In genomic region chr9:16672501-16672900, GRCh38 we compare ENCODE assay signal across 20 cellular contexts.
DNase-seq lines count a peak whose midpoint lies in the region; ATAC-seq, FAIRE-seq and TF ChIP-seq lines count a peak whose summit lies in the region.
"Had no signal": no experiment of that assay in that cellular context is flagged by ENCODE, and none has a peak within 500 bp of the region (broad histone marks: within the 10 kb centered on the region; RNA-seq: fewer than 3 reads in every experiment).

No MANE protein-coding gene starts in this region.

- TF ChIP-seq CTCF in astrocyte (IDR thresholded peaks at IDR 0.05; ENCODE audit: insufficient read depth, low read depth, low read length), result no peak
- no peak for TF ChIP-seq CTCF in osteoblast (IDR thresholded peaks at IDR 0.05; ENCODE audit: extremely low read depth, low read depth, low read length)

- no peak overlapping the region for H2AFZ ChIP-seq in astrocyte (ENCODE audit: low read depth, low read length)
- H2AFZ ChIP-seq in osteoblast (ENCODE audit: low read length), result no peak overlapping the region

- H3K9me3 Mint-ChIP-seq in astrocyte (ENCODE audit: unreplicated experiment), result no peaks in the 10 kb centered on the region

- no peak for DNase-seq in HEK293T (ENCODE audit: extremely low spot score)
- DNase-seq in astrocyte (ENCODE audit: low read depth), result no peak
- DNase-seq in osteoblast (ENCODE audit: insufficient read length, low spot score, missing footprints), result no peak
- no peak for DNase-seq in SKM-1 (lab: John Stamatoyannopoulos, UW; ENCODE audit: unreplicated experiment)
- no peak for DNase-seq in stimulated activated CD4-positive, alpha-beta T cell treated with anti-CD3 and anti-CD28 coated beads, Interleukin-12 subunit alpha, Interleukin-12 subunit beta, amount 100 ng/mL, for 4 hours
- DNase-seq: Calu3, DMS79 treated with DMSO at 0.1 percent for 48 hours, GF-D8, KG1, MM.1S, NCI-H2029 treated with DMSO at 0.1 percent for 48 hours, NCI-H446 treated with DMSO at 0.1 percent for 48 hours, SJCRH30, T-helper 2 cell had no signal

- peak overlapping the region in 1 of 11 experiments; percentile 58; a peak in 1 of 22 replicates for H3K27ac ChIP-seq in BLaER1 treated with 17β-estradiol and CSF1 and Interleukin-3, amounts not matched to agents 10 nM and 100 nM
- no peak overlapping the region for H3K27ac ChIP-seq in astrocyte (ENCODE audit: low read depth, low read length)
- H3K27ac ChIP-seq in osteoblast (ENCODE audit: low read depth, low read length), result peak overlapping the region; percentile 86
- H3K27ac ChIP-seq: SJCRH30 had no signal

- peaks cover 0 to 38% (median 19%) of the 10 kb centered on the region in 10 experiments; a peak in 16 of 20 replicates for H3K4me1 ChIP-seq in BLaER1 treated with 17β-estradiol and CSF1 and Interleukin-3, amounts not matched to agents 10 nM and 100 nM
- peaks cover 17% of the 10 kb centered on the region for H3K4me1 ChIP-seq in astrocyte (ENCODE audit: insufficient read depth, low read length)
- peaks cover 46% of the 10 kb centered on the region for H3K4me1 ChIP-seq in osteoblast (ENCODE audit: insufficient read depth, low read length)

- H3K36me3 ChIP-seq in BLaER1 treated with 17β-estradiol and CSF1 and Interleukin-3, amounts not matched to agents 10 nM and 100 nM, result no peaks in the 10 kb centered on the region
- H3K36me3 ChIP-seq in astrocyte (ENCODE audit: insufficient read depth, low read length), result no peaks in the 10 kb centered on the region
- no peaks in the 10 kb centered on the region for H3K36me3 ChIP-seq in osteoblast (ENCODE audit: insufficient read depth, low read length)
- H3K36me3 ChIP-seq: SJCRH30 had no signal

- POLR2A ChIA-PET in HEK293T (lab: Yijun Ruan, JAX), result no interaction called here

- CTCF ChIA-PET in HEK293T (lab: Yijun Ruan, JAX), result no interaction called here

- H3K4me3 ChIP-seq in BLaER1 treated with 17β-estradiol and CSF1 and Interleukin-3, amounts not matched to agents 10 nM and 100 nM, result no peak overlapping the region
- no peak overlapping the region for H3K4me3 ChIP-seq in astrocyte (ENCODE audit: insufficient read depth, low read depth, low read length)
- H3K4me3 ChIP-seq in osteoblast (ENCODE audit: insufficient read depth, low read length), result no peak overlapping the region
- H3K4me3 ChIP-seq: SJCRH30 had no signal

- FAIRE-seq in astrocyte (lab: Jason Lieb, UNC), result peak; percentile 23
- FAIRE-seq: GM12891 had no signal

- ATAC-seq in GM21786 (IDR thresholded peaks at IDR 0.05; ENCODE audit: unreplicated experiment), result no peak
- no peak for ATAC-seq in HG02610 (IDR thresholded peaks at IDR 0.05; ENCODE audit: unreplicated experiment)
- ATAC-seq: HCT116 had no signal

- H3K27me3 Mint-ChIP-seq in astrocyte (ENCODE audit: low read depth, unreplicated experiment), result no peaks in the 10 kb centered on the region
- H3K27me3 Mint-ChIP-seq: B cell had no signal

- no peak overlapping the region for H3K4me3 Mint-ChIP-seq in astrocyte (ENCODE audit: unreplicated experiment)
- H3K4me3 Mint-ChIP-seq: B cell had no signal

- H3K27ac Mint-ChIP-seq in astrocyte (ENCODE audit: unreplicated experiment), result peak overlapping the region; percentile 79
- H3K27ac Mint-ChIP-seq: B cell had no signal

- H3K27me3 ChIP-seq in BLaER1 treated with 17β-estradiol and CSF1 and Interleukin-3, amounts not matched to agents 10 nM and 100 nM, result no peaks in the 10 kb centered on the region; a peak in 1 of 22 replicates
- H3K27me3 ChIP-seq in astrocyte (ENCODE audit: insufficient read depth, low read length) (no peaks in the 10 kb centered on the region), osteoblast (ENCODE audit: insufficient read depth, low read length) (no peaks in the 10 kb centered on the region)
- H3K27me3 ChIP-seq: SJCRH30 had no signal

- peaks cover 5% of the 10 kb centered on the region for H3K36me3 Mint-ChIP-seq in astrocyte (ENCODE audit: low read depth, unreplicated experiment)

- peaks cover 36% of the 10 kb centered on the region for H3K4me1 Mint-ChIP-seq in astrocyte (ENCODE audit: low read depth, unreplicated experiment)
- H3K4me1 Mint-ChIP-seq: B cell had no signal

- H3K9me3 ChIP-seq in BLaER1 treated with 17β-estradiol and CSF1 and Interleukin-3, amounts not matched to agents 10 nM and 100 nM (replicated peaks in 1 of 11), result peaks cover 0 to 4% (median 0%) of the 10 kb centered on the region in 11 experiments; a peak in 1 of 22 replicates
- no peaks in the 10 kb centered on the region for H3K9me3 ChIP-seq in astrocyte (ENCODE audit: insufficient read depth, low read depth, low read length)
- no peaks in the 10 kb centered on the region for H3K9me3 ChIP-seq in osteoblast (ENCODE audit: low read depth, low read length)
- H3K9me3 ChIP-seq: SJCRH30 had no signal

- H3K79me2 ChIP-seq in astrocyte (ENCODE audit: insufficient read depth, low read length) (peaks cover 50% of the 10 kb centered on the region), osteoblast (ENCODE audit: insufficient read depth, low read length) (peaks cover 68% of the 10 kb centered on the region)

- H3K4me2 ChIP-seq in BLaER1 treated with 17β-estradiol and CSF1 and Interleukin-3, amounts not matched to agents 10 nM and 100 nM, result peak overlapping the region in 6 of 11 experiments; percentile 61 to 77 (median 64); a peak in 9 of 22 replicates
- H3K4me2 ChIP-seq in astrocyte (ENCODE audit: low read length) (no peak overlapping the region), osteoblast (ENCODE audit: insufficient read depth, low read length) (no peak overlapping the region)

- no peak overlapping the region for H3K9ac ChIP-seq in BLaER1 treated with 17β-estradiol and CSF1 and Interleukin-3, amounts not matched to agents 10 nM and 100 nM
- no peak overlapping the region for H3K9ac ChIP-seq in astrocyte (ENCODE audit: low read length)

- H4K20me1 ChIP-seq in BLaER1 treated with 17β-estradiol and CSF1 and Interleukin-3, amounts not matched to agents 10 nM and 100 nM, result peaks cover 0 to 45% (median 0%) of the 10 kb centered on the region in 11 experiments; a peak in 1 of 22 replicates
- H4K20me1 ChIP-seq in astrocyte (ENCODE audit: insufficient read depth, low read length) (peaks cover 19% of the 10 kb centered on the region), osteoblast (ENCODE audit: insufficient read depth, low read length) (no peaks in the 10 kb centered on the region)

TF ChIP-seq in HEK293T, 16 proteins besides CTCF, POLR2A, EP300 and RAD21:
- TF ChIP-seq BHLHE40 (IDR thresholded peaks at IDR 0.05; ENCODE audit: borderline replicate concordance), result no peak
- peak; percentile 27; the same call in 1 of the 2 replicates for TF ChIP-seq PKNOX1 (IDR thresholded peaks at IDR 0.05)

Comparison
In these comparisons a context has a peak if more than half of its experiments do, and no peak if none do; other contexts are left out.
1. H3K4me2 ChIP-seq: peak in BLaER1 treated with 17β-estradiol and CSF1 and Interleukin-3, amounts not matched to agents 10 nM and 100 nM (6 of 11); none in astrocyte (single experiment) and osteoblast (single experiment).